ENCODE assay signal across 2 cellular contexts in the genomic region with DNA sequence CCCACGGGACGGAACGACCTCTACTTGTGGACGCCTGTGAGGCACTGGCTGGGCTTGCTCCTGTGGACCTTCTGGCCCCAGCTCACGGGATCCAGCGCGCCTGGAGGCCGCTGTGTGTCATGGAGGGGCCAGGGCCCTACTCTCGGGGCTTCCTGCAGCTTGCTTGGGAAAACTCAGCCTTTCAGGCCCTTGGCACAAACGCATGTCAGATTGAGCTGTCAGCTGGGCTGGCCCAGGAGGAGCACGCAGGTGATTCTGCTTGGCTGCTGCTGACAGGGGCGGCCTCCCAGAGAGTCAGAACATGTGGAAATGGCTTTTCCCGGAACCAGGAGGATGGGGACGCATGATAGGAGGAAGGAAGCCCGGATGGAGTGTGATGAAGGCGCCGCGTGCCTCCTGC.
TF ChIP-seq lines count a peak whose summit lies in the region.

No MANE protein-coding gene starts in this region.

TF ChIP-seq in GM23338, 12 proteins besides CTCF, POLR2A, EP300 and RAD21 (continues in another document):
- TF ChIP-seq POLR2AphosphoS5 (IDR thresholded peaks at IDR 0.05; ENCODE audit: low read depth), result no peak
- TF ChIP-seq EZH2phosphoT487 (IDR thresholded peaks at IDR 0.05; ENCODE audit: unreplicated experiment), result no peak
- TF ChIP-seq REST (IDR thresholded peaks at IDR 0.05; ENCODE audit: unreplicated experiment), result no peak
- no peak for TF ChIP-seq CREB1 (CRISPR knock-in tag; IDR thresholded peaks at IDR 0.05; ENCODE audit: low read depth)
- TF ChIP-seq STAT1 (IDR thresholded peaks at IDR 0.05; ENCODE audit: unreplicated experiment), result no peak
- no peak for TF ChIP-seq ZNF331 (CRISPR knock-in tag; IDR thresholded peaks at IDR 0.05; ENCODE audit: low read depth)
- TF ChIP-seq, protein P1, sequence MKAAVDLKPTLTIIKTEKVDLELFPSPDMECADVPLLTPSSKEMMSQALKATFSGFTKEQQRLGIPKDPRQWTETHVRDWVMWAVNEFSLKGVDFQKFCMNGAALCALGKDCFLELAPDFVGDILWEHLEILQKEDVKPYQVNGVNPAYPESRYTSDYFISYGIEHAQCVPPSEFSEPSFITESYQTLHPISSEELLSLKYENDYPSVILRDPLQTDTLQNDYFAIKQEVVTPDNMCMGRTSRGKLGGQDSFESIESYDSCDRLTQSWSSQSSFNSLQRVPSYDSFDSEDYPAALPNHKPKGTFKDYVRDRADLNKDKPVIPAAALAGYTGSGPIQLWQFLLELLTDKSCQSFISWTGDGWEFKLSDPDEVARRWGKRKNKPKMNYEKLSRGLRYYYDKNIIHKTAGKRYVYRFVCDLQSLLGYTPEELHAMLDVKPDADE (IDR thresholded peaks at IDR 0.05), result no peak
- no peak for TF ChIP-seq EZH2 (IDR thresholded peaks at IDR 0.05; ENCODE audit: low read depth, unreplicated experiment)
- no peak for TF ChIP-seq NANOG (IDR thresholded peaks at IDR 0.05; ENCODE audit: borderline replicate concordance)
- TF ChIP-seq, protein P2, sequence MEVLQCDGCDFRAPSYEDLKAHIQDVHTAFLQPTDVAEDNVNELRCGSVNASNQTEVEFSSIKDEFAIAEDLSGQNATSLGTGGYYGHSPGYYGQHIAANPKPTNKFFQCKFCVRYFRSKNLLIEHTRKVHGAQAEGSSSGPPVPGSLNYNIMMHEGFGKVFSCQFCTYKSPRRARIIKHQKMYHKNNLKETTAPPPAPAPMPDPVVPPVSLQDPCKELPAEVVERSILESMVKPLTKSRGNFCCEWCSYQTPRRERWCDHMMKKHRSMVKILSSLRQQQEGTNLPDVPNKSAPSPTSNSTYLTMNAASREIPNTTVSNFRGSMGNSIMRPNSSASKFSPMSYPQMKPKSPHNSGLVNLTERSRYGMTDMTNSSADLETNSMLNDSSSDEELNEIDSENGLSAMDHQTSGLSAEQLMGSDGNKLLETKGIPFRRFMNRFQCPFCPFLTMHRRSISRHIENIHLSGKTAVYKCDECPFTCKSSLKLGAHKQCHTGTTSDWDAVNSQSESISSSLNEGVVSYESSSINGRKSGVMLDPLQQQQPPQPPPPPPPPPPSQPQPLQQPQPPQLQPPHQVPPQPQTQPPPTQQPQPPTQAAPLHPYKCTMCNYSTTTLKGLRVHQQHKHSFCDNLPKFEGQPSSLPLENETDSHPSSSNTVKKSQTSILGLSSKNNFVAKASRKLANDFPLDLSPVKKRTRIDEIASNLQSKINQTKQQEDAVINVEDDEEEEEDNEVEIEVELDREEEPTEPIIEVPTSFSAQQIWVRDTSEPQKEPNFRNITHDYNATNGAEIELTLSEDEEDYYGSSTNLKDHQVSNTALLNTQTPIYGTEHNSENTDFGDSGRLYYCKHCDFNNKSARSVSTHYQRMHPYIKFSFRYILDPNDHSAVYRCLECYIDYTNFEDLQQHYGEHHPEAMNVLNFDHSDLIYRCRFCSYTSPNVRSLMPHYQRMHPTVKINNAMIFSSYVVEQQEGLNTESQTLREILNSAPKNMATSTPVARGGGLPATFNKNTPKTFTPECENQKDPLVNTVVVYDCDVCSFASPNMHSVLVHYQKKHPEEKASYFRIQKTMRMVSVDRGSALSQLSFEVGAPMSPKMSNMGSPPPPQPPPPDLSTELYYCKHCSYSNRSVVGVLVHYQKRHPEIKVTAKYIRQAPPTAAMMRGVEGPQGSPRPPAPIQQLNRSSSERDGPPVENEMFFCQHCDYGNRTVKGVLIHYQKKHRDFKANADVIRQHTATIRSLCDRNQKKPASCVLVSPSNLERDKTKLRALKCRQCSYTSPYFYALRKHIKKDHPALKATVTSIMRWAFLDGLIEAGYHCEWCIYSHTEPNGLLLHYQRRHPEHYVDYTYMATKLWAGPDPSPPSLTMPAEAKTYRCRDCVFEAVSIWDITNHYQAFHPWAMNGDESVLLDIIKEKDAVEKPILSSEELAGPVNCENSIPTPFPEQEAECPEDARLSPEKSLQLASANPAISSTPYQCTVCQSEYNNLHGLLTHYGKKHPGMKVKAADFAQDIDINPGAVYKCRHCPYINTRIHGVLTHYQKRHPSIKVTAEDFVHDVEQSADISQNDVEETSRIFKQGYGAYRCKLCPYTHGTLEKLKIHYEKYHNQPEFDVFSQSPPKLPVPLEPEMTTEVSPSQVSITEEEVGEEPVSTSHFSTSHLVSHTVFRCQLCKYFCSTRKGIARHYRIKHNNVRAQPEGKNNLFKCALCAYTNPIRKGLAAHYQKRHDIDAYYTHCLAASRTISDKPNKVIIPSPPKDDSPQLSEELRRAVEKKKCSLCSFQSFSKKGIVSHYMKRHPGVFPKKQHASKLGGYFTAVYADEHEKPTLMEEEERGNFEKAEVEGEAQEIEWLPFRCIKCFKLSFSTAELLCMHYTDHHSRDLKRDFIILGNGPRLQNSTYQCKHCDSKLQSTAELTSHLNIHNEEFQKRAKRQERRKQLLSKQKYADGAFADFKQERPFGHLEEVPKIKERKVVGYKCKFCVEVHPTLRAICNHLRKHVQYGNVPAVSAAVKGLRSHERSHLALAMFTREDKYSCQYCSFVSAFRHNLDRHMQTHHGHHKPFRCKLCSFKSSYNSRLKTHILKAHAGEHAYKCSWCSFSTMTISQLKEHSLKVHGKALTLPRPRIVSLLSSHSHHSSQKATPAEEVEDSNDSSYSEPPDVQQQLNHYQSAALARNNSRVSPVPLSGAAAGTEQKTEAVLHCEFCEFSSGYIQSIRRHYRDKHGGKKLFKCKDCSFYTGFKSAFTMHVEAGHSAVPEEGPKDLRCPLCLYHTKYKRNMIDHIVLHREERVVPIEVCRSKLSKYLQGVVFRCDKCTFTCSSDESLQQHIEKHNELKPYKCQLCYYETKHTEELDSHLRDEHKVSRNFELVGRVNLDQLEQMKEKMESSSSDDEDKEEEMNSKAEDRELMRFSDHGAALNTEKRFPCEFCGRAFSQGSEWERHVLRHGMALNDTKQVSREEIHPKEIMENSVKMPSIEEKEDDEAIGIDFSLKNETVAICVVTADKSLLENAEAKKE (CRISPR knock-in tag; IDR thresholded peaks at IDR 0.05), result no peak

TF ChIP-seq in IMR-90, 13 proteins besides CTCF, POLR2A, EP300 and RAD21:
- TF ChIP-seq SMC3 (IDR thresholded peaks at IDR 0.05; ENCODE audit: low read depth, low read length) (no peak), MAZ (IDR thresholded peaks at IDR 0.05; ENCODE audit: borderline replicate concordance, low read depth, low read length) (no peak), BHLHE40 (IDR thresholded peaks at IDR 0.05; ENCODE audit: low read depth, low read length) (no peak), MXI1 (IDR thresholded peaks at IDR 0.05; ENCODE audit: borderline replicate concordance, low read depth, low read length) (no peak), FOS (IDR thresholded peaks at IDR 0.05; ENCODE audit: low read depth, low read length) (no peak), RFX5 (IDR thresholded peaks at IDR 0.05; ENCODE audit: low read depth, low read length) (no peak), MAFK (IDR thresholded peaks at IDR 0.05; ENCODE audit: low read depth, low read length) (no peak), NFE2L2 (IDR thresholded peaks at IDR 0.05; ENCODE audit: low read depth, low read length) (no peak), CEBPB (IDR thresholded peaks at IDR 0.05; ENCODE audit: low read depth, low read length) (no peak), USF2 (IDR thresholded peaks at IDR 0.05; ENCODE audit: low read depth, low read length) (no peak), RCOR1 (IDR thresholded peaks at IDR 0.05; ENCODE audit: insufficient replicate concordance, low read length) (no peak), CHD1 (IDR thresholded peaks at IDR 0.05; ENCODE audit: low read depth, low read length) (no peak)
- TF ChIP-seq, protein P3, sequence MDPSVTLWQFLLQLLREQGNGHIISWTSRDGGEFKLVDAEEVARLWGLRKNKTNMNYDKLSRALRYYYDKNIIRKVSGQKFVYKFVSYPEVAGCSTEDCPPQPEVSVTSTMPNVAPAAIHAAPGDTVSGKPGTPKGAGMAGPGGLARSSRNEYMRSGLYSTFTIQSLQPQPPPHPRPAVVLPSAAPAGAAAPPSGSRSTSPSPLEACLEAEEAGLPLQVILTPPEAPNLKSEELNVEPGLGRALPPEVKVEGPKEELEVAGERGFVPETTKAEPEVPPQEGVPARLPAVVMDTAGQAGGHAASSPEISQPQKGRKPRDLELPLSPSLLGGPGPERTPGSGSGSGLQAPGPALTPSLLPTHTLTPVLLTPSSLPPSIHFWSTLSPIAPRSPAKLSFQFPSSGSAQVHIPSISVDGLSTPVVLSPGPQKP (IDR thresholded peaks at IDR 0.05; ENCODE audit: borderline replicate concordance, low read depth, low read length), result no peak
TF ChIP-seq in IMR-90: peak in this region for 0.
